ENCODE assay signal across 1 cellular context in the genomic region with DNA sequence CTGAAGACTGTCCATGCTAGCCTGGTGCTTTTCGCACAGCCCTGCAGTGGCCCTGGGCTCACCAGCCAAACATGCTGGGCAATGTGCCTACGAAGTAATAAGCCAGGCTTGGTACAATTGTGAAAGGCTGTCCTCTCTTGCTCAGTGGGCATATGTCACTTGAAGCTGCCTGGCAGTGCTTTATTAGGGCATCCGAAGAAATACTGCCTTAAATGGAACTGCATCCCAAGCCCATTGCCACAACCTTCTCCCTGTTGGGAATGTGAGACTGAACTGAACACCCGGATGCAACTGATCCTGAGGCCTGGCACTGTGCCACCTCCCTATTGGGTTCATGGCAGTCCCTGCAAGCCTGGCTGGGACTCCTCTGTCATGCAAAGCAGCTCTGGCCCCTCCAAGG.
TF ChIP-seq lines count a peak whose summit lies in the region.

No MANE protein-coding gene starts in this region.

TF ChIP-seq in HepG2, 621 proteins besides CTCF, POLR2A, EP300 and RAD21:
- no peak for TF ChIP-seq HNRNPUL1 (IDR thresholded peaks at IDR 0.05; ENCODE audit: low read depth, low read length)
- TF ChIP-seq ZBTB4 (CRISPR knock-in tag; IDR thresholded peaks at IDR 0.05; ENCODE audit: borderline replicate concordance), result no peak
